Comparison of ENCODE assay signal across 32 cellular contexts in the genomic region with DNA sequence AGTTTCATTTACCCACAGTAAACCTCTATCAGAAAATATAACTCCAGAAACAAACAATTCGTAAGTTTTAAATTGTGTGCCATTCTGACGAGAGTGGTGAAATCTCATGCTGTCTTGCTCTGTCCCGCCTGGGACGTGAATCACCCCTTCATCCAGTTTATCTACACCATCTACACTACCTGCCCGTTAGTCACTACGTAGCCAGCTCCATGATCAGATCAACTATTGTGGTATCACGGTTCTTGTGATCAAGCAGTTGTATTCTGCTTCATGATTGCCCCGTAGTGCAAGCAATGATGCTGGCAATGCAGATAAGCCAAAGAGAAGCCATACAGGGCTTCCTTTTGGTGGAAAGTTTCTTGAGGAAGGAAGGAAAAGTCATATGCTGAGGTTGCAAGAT.
"Had no signal": no experiment of that assay in that cellular context is flagged by ENCODE, and none has a peak within 500 bp of the region (broad histone marks: within the 10 kb centered on the region; RNA-seq: fewer than 3 reads in every experiment).

No MANE protein-coding gene starts in this region.

- H3K4me1 Mint-ChIP-seq: activated T-helper 17 cell treated with anti-CD3 and anti-CD28 coated beads, Interleukin-2, amount 50 U/mL, for 72 hours had no signal

- H3K9me3 ChIP-seq: esophagus squamous epithelium, gastrocnemius medialis, heart left ventricle had no signal

- H3K36me3 ChIP-seq: brain microvascular endothelial cell, esophagus squamous epithelium, gastrocnemius medialis had no signal

- ATAC-seq: activated CD4-positive, alpha-beta T cell treated with anti-CD3 and anti-CD28 coated beads for 36 hours; activated T-cell treated with anti-CD3 and anti-CD28 coated beads, Interleukin-2, amount 50 U/mL, for 72 hours; activated T-helper 17 cell treated with anti-CD3 and anti-CD28 coated beads, Interleukin-2, amount 50 U/mL, for 72 hours; effector memory CD8-positive, alpha-beta T cell; gastrocnemius medialis; heart left ventricle had no signal

- H3K36me3 Mint-ChIP-seq: activated CD4-positive, alpha-beta memory T cell treated with anti-CD3 and anti-CD28 coated beads for 36 hours had no signal

- H3K27me3 ChIP-seq: brain microvascular endothelial cell, esophagus squamous epithelium, gastrocnemius medialis, heart left ventricle had no signal

- H3K4me3 ChIP-seq: esophagus squamous epithelium, gastrocnemius medialis, heart left ventricle had no signal

- DNase-seq: activated CD4-positive, alpha-beta memory T cell treated with anti-CD3 and anti-CD28 coated beads for 36 hours; activated CD4-positive, alpha-beta T cell treated with anti-CD3 and anti-CD28 coated beads for 36 hours; activated CD4-positive, alpha-beta T cell treated with anti-CD3 and anti-CD28 coated beads, Interleukin-2, amount 10 ng/mL, durations not matched to agents 24 days and 14 days; activated CD4-positive, CD25-positive, alpha-beta regulatory T cell; activated CD4-positive, CD25-positive, alpha-beta regulatory T cell treated with anti-CD3 and anti-CD28 coated beads, Interleukin-2, amount 50 U/mL, for 72 hours; activated CD8-positive, alpha-beta memory T cell treated with anti-CD3 and anti-CD28 coated beads, Interleukin-2, amount 50 U/mL, for 48 hours; activated effector memory CD4-positive, alpha-beta T cell treated with Interleukin-2 at 50 U/mL for 16 hours; activated gamma-delta T cell treated with Interleukin-2 at 50 U/mL for 16 hours; activated naive CD4-positive, alpha-beta T cell treated with anti-CD3 and anti-CD28 coated beads, Interleukin-2, amount 50 U/mL, for 16 hours; activated naive CD4-positive, alpha-beta T cell treated with Interleukin-2 at 50 U/mL for 16 hours; activated T-cell treated with anti-CD3 and anti-CD28 coated beads for 4 hours; activated T-cell treated with anti-CD3 and anti-CD28 coated beads, Interleukin-2, amount 50 U/mL, for 24 hours; activated T-cell treated with anti-CD3 and anti-CD28 coated beads, Interleukin-2, amount 50 U/mL, for 72 hours; amniotic stem cell; anterior cingulate cortex; brain microvascular endothelial cell; caudate nucleus; cortex of kidney; dermis blood vessel endothelial cell; effector CD4-positive, alpha-beta T cell; effector memory CD8-positive, alpha-beta T cell; esophagus squamous epithelium; gastrocnemius medialis; glutamatergic neuron; heart left ventricle; T-helper 2 cell had no signal

- H3K27ac ChIP-seq: brain microvascular endothelial cell, epithelial cell of prostate, esophagus squamous epithelium, gastrocnemius medialis, heart left ventricle had no signal

- H3K9me3 Mint-ChIP-seq: activated CD4-positive, alpha-beta memory T cell treated with anti-CD3 and anti-CD28 coated beads for 36 hours; activated CD4-positive, alpha-beta T cell treated with anti-CD3 and anti-CD28 coated beads, Interleukin-2, amount 10 ng/mL, durations not matched to agents 24 days and 14 days; activated T-cell treated with anti-CD3 and anti-CD28 coated beads, Interleukin-2, amount 50 U/mL, for 24 hours; activated T-cell treated with anti-CD3 and anti-CD28 coated beads, Interleukin-2, amount 50 U/mL, for 72 hours; activated T-helper 17 cell treated with anti-CD3 and anti-CD28 coated beads, Interleukin-2, amount 50 U/mL, for 72 hours; effector memory CD8-positive, alpha-beta T cell had no signal

- H3K4me3 Mint-ChIP-seq: activated CD4-positive, alpha-beta memory T cell treated with anti-CD3 and anti-CD28 coated beads for 36 hours; activated CD4-positive, alpha-beta T cell treated with anti-CD3 and anti-CD28 coated beads for 36 hours; activated CD4-positive, alpha-beta T cell treated with anti-CD3 and anti-CD28 coated beads, Interleukin-2, amount 10 ng/mL, durations not matched to agents 24 days and 14 days; activated naive CD8-positive, alpha-beta T cell; activated T-cell treated with anti-CD3 and anti-CD28 coated beads, Interleukin-2, amount 50 U/mL, for 24 hours; activated T-cell treated with anti-CD3 and anti-CD28 coated beads, Interleukin-2, amount 50 U/mL, for 72 hours; activated T-helper 17 cell treated with anti-CD3 and anti-CD28 coated beads, Interleukin-2, amount 50 U/mL, for 72 hours; effector memory CD8-positive, alpha-beta T cell had no signal

- H3K27ac Mint-ChIP-seq: activated CD4-positive, alpha-beta memory T cell treated with anti-CD3 and anti-CD28 coated beads for 36 hours; activated CD4-positive, alpha-beta T cell treated with anti-CD3 and anti-CD28 coated beads for 36 hours; activated CD4-positive, alpha-beta T cell treated with anti-CD3 and anti-CD28 coated beads, Interleukin-2, amount 10 ng/mL, durations not matched to agents 24 days and 14 days; activated naive CD8-positive, alpha-beta T cell; activated T-cell treated with anti-CD3 and anti-CD28 coated beads, Interleukin-2, amount 50 U/mL, for 24 hours; activated T-helper 17 cell treated with anti-CD3 and anti-CD28 coated beads, Interleukin-2, amount 50 U/mL, for 72 hours; effector memory CD8-positive, alpha-beta T cell had no signal

- FAIRE-seq: astrocyte, colon, endothelial cell of umbilical vein had no signal

- H3K27me3 Mint-ChIP-seq: activated CD4-positive, alpha-beta memory T cell treated with anti-CD3 and anti-CD28 coated beads for 36 hours; activated CD4-positive, alpha-beta T cell treated with anti-CD3 and anti-CD28 coated beads for 36 hours; activated CD4-positive, alpha-beta T cell treated with anti-CD3 and anti-CD28 coated beads, Interleukin-2, amount 10 ng/mL, durations not matched to agents 24 days and 14 days; activated naive CD8-positive, alpha-beta T cell; activated T-cell treated with anti-CD3 and anti-CD28 coated beads, Interleukin-2, amount 50 U/mL, for 24 hours; activated T-helper 17 cell treated with anti-CD3 and anti-CD28 coated beads, Interleukin-2, amount 50 U/mL, for 72 hours had no signal
